11 cellular contexts compared by ENCODE assay signal in the genomic region with DNA sequence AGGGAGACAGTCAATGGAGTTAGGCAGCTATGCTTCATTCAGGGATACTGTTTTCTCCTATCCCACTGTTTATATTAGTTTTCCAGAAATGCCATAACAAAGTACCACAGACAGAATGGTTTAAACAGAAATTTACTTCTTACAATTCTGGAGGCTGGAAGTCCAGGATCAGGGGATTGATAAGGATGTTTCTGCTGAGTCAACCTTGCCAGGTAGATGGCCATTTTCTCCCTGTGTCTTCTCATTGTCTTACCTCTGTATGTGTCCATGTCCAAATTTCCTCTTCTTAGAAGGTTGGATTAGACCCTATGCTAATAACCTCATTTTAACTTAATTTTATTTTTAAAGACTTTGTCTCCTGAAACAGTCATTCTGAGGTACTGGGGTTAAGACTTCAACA. TPM values are rescaled to one million over a fixed set of nuclear protein-coding genes. Genes with fewer than 3 reads are reported as not detected.
"Had no signal": no experiment of that assay in that cellular context is flagged by ENCODE, and none has a peak within 500 bp of the region (broad histone marks: within the 10 kb centered on the region; RNA-seq: fewer than 3 reads in every experiment).

No MANE protein-coding gene starts in this region.

- H3K9me3 ChIP-seq: HAP-1 had no signal

- H3K4me1 ChIP-seq: HAP-1 had no signal

- FAIRE-seq: H1, H54 had no signal

- H3K36me3 ChIP-seq: HAP-1 had no signal

- H3K9ac ChIP-seq: GM23248 had no signal

- H2AFZ ChIP-seq: GM23248, GM23338 had no signal

- H3K4me2 ChIP-seq: GM23338 had no signal

- H3K27ac ChIP-seq: GM23248 had no signal

- H3K4me3 ChIP-seq: GM23248, GM23338, HAP-1 had no signal

- DNase-seq: GM23248, GOT3, H7, H9, HCEC 1CT, HFFc6 had no signal

- ATAC-seq: GM23338, HCT116 had no signal

RNA-seq across cellular contexts. Expression of a gene that starts 20.5 kb away (rescaled TPM):
- total RNA-seq: GM23338, H1, H7, H9 had no signal
- polyA plus RNA-seq: GM23338, H1 had no signal
